1 cellular context compared by ENCODE assay signal in the genomic region with DNA sequence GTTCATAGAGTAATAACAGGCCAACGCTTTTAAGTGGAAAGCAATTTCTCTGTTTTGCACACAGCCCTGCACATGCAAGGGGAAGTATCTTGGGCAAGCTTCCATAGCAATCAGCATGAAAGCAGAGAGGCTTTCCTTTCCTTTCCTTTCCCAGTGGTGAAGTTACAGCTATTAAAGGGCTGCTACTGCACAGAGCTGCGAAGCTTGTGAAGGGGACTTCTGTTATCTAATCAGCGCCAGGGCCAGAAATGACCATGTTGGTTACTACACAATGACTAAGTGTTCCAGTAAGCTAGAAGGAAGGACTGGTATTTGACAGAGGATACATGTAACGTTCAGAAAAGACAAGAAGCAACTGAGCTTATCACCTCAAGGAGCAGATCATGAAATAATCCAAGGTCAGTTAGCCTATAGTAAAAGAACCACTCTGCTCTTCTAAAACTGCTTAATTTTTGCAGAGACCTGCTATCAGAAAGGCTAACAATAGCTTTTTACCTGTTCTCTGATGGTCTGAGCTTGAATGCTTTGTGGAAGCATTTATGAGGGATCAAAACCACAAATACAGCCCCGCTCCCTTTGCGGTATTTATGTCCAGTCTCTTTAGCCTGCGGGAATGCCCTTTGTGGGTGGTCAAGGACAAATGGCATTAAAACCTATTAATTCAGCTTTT.
A peak's percentile ranks its signal among the peaks of the same experiment; 100 is the strongest.
TF ChIP-seq lines count a peak whose summit lies in the region.

No MANE protein-coding gene starts in this region.

TF ChIP-seq in K562, 482 proteins besides CTCF, POLR2A, EP300 and RAD21 (continued from another document and continues in another):
- TF ChIP-seq OTX1 (CRISPR knock-in tag; IDR thresholded peaks at IDR 0.05) (0 out of 2 replicates have a peak, but pooled peaks have one; percentile 60), SRF (CRISPR knock-in tag; IDR thresholded peaks at IDR 0.05) (peak in 1 of 2 experiments; percentile 33; a peak in 1 of 4 replicates), ARNT (IDR thresholded peaks at IDR 0.05) (peak; percentile 76 to 90), ZNF12 (CRISPR knock-in tag; IDR thresholded peaks at IDR 0.05) (no peak), TRIM28 (IDR thresholded peaks at IDR 0.05) (no peak; the same call in 1 of the 2 replicates), ZNF324 (CRISPR knock-in tag; IDR thresholded peaks at IDR 0.05) (no peak), NEUROD1 (IDR thresholded peaks at IDR 0.05; ENCODE audit: borderline replicate concordance, low read depth, low read length, partially characterized antibody) (peak; percentile 88), ARID1B (IDR thresholded peaks at IDR 0.05) (peak; percentile 98), ZNF253 (CRISPR knock-in tag; conservative IDR thresholded peaks at IDR 0.05) (no peak), NCOA2 (IDR thresholded peaks at IDR 0.05; ENCODE audit: partially characterized antibody in 2 of 2) (peak; percentile 61 to 65), ZNF197 (CRISPR knock-in tag; IDR thresholded peaks at IDR 0.05; ENCODE audit: low read depth) (peak; percentile 46; the same call in 1 of the 2 replicates), ZNF584 (CRISPR knock-in tag; IDR thresholded peaks at IDR 0.05; ENCODE audit: low read depth) (peak; percentile 95), MAFF (IDR thresholded peaks at IDR 0.05; ENCODE audit: low read length) (peak; percentile 91), HDAC1 (IDR thresholded peaks at IDR 0.05) (peak in 1 of 2 experiments; percentile 95; a peak in 2 of 4 replicates), GATAD2A (IDR thresholded peaks at IDR 0.05) (peak; percentile 87), HMG20A (CRISPR knock-in tag; conservative IDR thresholded peaks at IDR 0.05) (peak; percentile 55; the same call in 1 of the 2 replicates), GATA2 (CRISPR knock-in tag; IDR thresholded peaks at IDR 0.05) (peak; percentile 94), E2F3 (CRISPR knock-in tag; IDR thresholded peaks at IDR 0.05) (0 out of 2 replicates have a peak, but pooled peaks have one; percentile 27), TRIM24 (IDR thresholded peaks at IDR 0.05) (peak; percentile 67 to 89; a peak in 3 of 4 replicates), GABPA (tag; conservative IDR thresholded peaks at IDR 0.05; ENCODE audit: low read depth) (no peak), ZNF354B (CRISPR knock-in tag; IDR thresholded peaks at IDR 0.05) (peak; percentile 40; the same call in 1 of the 2 replicates), CHD4 (IDR thresholded peaks at IDR 0.05; ENCODE audit: insufficient read depth, insufficient replicate concordance, low read depth, low read length, poor library complexity, severe bottlenecking) (peak; percentile 60), THRAP3 (IDR thresholded peaks at IDR 0.05; ENCODE audit: borderline replicate concordance) (no peak), ZNF146 (CRISPR knock-in tag; IDR thresholded peaks at IDR 0.05; ENCODE audit: unreplicated experiment) (no peak), BCOR (IDR thresholded peaks at IDR 0.05) (peak; percentile 77; the same call in 1 of the 2 replicates), MXI1 (IDR thresholded peaks at IDR 0.05; ENCODE audit: low read depth, low read length) (peak; percentile 63), LCOR (CRISPR knock-in tag; IDR thresholded peaks at IDR 0.05) (peak; percentile 93), NONO (IDR thresholded peaks at IDR 0.05; ENCODE audit: low read depth in 2 of 2, low read length in 1 of 2) (peak in 1 of 2 experiments; percentile 86; a peak in 1 of 4 replicates), STAT5A (IDR thresholded peaks at IDR 0.05; ENCODE audit: borderline replicate concordance, low read length) (peak; percentile 87), SRSF9 (IDR thresholded peaks at IDR 0.05; ENCODE audit: borderline replicate concordance, low read depth, low read length) (no peak), DACH1 (IDR thresholded peaks at IDR 0.05; ENCODE audit: partially characterized antibody) (peak; percentile 76), ZEB2 (IDR thresholded peaks at IDR 0.05) (peak; percentile 81), HCFC1 (IDR thresholded peaks at IDR 0.05; ENCODE audit: low read depth, low read length) (0 out of 2 replicates have a peak, but pooled peaks have one; percentile 42), MECOM (CRISPR knock-in tag; IDR thresholded peaks at IDR 0.05) (no peak; the same call in 1 of the 2 replicates), HDAC2 (IDR thresholded peaks at IDR 0.05) (peak; percentile 95), HNRNPUL1 (IDR thresholded peaks at IDR 0.05; ENCODE audit: low read length) (no peak), FOXP1 (CRISPR knock-in tag; IDR thresholded peaks at IDR 0.05) (peak; percentile 56; the same call in 1 of the 2 replicates)
- TF ChIP-seq, protein P1, sequence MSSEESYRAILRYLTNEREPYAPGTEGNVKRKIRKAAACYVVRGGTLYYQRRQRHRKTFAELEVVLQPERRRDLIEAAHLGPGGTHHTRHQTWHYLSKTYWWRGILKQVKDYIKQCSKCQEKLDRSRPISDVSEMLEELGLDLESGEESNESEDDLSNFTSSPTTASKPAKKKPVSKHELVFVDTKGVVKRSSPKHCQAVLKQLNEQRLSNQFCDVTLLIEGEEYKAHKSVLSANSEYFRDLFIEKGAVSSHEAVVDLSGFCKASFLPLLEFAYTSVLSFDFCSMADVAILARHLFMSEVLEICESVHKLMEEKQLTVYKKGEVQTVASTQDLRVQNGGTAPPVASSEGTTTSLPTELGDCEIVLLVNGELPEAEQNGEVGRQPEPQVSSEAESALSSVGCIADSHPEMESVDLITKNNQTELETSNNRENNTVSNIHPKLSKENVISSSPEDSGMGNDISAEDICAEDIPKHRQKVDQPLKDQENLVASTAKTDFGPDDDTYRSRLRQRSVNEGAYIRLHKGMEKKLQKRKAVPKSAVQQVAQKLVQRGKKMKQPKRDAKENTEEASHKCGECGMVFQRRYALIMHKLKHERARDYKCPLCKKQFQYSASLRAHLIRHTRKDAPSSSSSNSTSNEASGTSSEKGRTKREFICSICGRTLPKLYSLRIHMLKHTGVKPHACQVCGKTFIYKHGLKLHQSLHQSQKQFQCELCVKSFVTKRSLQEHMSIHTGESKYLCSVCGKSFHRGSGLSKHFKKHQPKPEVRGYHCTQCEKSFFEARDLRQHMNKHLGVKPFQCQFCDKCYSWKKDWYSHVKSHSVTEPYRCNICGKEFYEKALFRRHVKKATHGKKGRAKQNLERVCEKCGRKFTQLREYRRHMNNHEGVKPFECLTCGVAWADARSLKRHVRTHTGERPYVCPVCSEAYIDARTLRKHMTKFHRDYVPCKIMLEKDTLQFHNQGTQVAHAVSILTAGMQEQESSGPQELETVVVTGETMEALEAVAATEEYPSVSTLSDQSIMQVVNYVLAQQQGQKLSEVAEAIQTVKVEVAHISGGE (CRISPR knock-in tag; IDR thresholded peaks at IDR 0.05): peak in 1 of 3 experiments; percentile 19; a peak in 1 of 6 replicates
- TF ChIP-seq, protein P2, sequence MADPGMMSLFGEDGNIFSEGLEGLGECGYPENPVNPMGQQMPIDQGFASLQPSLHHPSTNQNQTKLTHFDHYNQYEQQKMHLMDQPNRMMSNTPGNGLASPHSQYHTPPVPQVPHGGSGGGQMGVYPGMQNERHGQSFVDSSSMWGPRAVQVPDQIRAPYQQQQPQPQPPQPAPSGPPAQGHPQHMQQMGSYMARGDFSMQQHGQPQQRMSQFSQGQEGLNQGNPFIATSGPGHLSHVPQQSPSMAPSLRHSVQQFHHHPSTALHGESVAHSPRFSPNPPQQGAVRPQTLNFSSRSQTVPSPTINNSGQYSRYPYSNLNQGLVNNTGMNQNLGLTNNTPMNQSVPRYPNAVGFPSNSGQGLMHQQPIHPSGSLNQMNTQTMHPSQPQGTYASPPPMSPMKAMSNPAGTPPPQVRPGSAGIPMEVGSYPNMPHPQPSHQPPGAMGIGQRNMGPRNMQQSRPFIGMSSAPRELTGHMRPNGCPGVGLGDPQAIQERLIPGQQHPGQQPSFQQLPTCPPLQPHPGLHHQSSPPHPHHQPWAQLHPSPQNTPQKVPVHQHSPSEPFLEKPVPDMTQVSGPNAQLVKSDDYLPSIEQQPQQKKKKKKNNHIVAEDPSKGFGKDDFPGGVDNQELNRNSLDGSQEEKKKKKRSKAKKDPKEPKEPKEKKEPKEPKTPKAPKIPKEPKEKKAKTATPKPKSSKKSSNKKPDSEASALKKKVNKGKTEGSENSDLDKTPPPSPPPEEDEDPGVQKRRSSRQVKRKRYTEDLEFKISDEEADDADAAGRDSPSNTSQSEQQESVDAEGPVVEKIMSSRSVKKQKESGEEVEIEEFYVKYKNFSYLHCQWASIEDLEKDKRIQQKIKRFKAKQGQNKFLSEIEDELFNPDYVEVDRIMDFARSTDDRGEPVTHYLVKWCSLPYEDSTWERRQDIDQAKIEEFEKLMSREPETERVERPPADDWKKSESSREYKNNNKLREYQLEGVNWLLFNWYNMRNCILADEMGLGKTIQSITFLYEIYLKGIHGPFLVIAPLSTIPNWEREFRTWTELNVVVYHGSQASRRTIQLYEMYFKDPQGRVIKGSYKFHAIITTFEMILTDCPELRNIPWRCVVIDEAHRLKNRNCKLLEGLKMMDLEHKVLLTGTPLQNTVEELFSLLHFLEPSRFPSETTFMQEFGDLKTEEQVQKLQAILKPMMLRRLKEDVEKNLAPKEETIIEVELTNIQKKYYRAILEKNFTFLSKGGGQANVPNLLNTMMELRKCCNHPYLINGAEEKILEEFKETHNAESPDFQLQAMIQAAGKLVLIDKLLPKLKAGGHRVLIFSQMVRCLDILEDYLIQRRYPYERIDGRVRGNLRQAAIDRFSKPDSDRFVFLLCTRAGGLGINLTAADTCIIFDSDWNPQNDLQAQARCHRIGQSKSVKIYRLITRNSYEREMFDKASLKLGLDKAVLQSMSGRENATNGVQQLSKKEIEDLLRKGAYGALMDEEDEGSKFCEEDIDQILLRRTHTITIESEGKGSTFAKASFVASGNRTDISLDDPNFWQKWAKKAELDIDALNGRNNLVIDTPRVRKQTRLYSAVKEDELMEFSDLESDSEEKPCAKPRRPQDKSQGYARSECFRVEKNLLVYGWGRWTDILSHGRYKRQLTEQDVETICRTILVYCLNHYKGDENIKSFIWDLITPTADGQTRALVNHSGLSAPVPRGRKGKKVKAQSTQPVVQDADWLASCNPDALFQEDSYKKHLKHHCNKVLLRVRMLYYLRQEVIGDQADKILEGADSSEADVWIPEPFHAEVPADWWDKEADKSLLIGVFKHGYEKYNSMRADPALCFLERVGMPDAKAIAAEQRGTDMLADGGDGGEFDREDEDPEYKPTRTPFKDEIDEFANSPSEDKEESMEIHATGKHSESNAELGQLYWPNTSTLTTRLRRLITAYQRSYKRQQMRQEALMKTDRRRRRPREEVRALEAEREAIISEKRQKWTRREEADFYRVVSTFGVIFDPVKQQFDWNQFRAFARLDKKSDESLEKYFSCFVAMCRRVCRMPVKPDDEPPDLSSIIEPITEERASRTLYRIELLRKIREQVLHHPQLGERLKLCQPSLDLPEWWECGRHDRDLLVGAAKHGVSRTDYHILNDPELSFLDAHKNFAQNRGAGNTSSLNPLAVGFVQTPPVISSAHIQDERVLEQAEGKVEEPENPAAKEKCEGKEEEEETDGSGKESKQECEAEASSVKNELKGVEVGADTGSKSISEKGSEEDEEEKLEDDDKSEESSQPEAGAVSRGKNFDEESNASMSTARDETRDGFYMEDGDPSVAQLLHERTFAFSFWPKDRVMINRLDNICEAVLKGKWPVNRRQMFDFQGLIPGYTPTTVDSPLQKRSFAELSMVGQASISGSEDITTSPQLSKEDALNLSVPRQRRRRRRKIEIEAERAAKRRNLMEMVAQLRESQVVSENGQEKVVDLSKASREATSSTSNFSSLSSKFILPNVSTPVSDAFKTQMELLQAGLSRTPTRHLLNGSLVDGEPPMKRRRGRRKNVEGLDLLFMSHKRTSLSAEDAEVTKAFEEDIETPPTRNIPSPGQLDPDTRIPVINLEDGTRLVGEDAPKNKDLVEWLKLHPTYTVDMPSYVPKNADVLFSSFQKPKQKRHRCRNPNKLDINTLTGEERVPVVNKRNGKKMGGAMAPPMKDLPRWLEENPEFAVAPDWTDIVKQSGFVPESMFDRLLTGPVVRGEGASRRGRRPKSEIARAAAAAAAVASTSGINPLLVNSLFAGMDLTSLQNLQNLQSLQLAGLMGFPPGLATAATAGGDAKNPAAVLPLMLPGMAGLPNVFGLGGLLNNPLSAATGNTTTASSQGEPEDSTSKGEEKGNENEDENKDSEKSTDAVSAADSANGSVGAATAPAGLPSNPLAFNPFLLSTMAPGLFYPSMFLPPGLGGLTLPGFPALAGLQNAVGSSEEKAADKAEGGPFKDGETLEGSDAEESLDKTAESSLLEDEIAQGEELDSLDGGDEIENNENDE (IDR thresholded peaks at IDR 0.05; ENCODE audit: low read depth, low read length): peak; percentile 27
- TF ChIP-seq, protein P3, sequence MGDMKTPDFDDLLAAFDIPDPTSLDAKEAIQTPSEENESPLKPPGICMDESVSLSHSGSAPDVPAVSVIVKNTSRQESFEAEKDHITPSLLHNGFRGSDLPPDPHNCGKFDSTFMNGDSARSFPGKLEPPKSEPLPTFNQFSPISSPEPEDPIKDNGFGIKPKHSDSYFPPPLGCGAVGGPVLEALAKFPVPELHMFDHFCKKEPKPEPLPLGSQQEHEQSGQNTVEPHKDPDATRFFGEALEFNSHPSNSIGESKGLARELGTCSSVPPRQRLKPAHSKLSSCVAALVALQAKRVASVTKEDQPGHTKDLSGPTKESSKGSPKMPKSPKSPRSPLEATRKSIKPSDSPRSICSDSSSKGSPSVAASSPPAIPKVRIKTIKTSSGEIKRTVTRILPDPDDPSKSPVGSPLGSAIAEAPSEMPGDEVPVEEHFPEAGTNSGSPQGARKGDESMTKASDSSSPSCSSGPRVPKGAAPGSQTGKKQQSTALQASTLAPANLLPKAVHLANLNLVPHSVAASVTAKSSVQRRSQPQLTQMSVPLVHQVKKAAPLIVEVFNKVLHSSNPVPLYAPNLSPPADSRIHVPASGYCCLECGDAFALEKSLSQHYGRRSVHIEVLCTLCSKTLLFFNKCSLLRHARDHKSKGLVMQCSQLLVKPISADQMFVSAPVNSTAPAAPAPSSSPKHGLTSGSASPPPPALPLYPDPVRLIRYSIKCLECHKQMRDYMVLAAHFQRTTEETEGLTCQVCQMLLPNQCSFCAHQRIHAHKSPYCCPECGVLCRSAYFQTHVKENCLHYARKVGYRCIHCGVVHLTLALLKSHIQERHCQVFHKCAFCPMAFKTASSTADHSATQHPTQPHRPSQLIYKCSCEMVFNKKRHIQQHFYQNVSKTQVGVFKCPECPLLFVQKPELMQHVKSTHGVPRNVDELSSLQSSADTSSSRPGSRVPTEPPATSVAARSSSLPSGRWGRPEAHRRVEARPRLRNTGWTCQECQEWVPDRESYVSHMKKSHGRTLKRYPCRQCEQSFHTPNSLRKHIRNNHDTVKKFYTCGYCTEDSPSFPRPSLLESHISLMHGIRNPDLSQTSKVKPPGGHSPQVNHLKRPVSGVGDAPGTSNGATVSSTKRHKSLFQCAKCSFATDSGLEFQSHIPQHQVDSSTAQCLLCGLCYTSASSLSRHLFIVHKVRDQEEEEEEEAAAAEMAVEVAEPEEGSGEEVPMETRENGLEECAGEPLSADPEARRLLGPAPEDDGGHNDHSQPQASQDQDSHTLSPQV (IDR thresholded peaks at IDR 0.05): peak; percentile 98
